1 cellular context compared by ENCODE assay signal in genomic region chr2:240560480-240561324, GRCh38.
TF ChIP-seq lines count a peak whose summit lies in the region.

No MANE protein-coding gene starts in this region.

TF ChIP-seq in HepG2, 621 proteins besides CTCF, POLR2A, EP300 and RAD21 (continued from another document):
- peak; percentile 76; the same call in 1 of the 2 replicates for TF ChIP-seq ZNF773 (CRISPR knock-in tag; IDR thresholded peaks at IDR 0.05; ENCODE audit: borderline replicate concordance)
- no peak for TF ChIP-seq PHB2 (IDR thresholded peaks at IDR 0.05; ENCODE audit: partially characterized antibody)
- TF ChIP-seq CHD4 (IDR thresholded peaks at IDR 0.05; ENCODE audit: borderline replicate concordance, low read length): no peak
- no peak for TF ChIP-seq HNF1A (IDR thresholded peaks at IDR 0.05; ENCODE audit: low read depth)
- peak; percentile 54 for TF ChIP-seq HNF1A (CRISPR knock-in tag; IDR thresholded peaks at IDR 0.05; ENCODE audit: borderline replicate concordance)
